ENCODE assay signal across 20 cellular contexts in genomic region chr10:97203220-97203619, GRCh38.
A peak's percentile ranks its signal among the peaks of the same experiment; 100 is the strongest.
DNase-seq lines count a peak whose midpoint lies in the region; FAIRE-seq lines count a peak whose summit lies in the region.
"Had no signal": no experiment of that assay in that cellular context is flagged by ENCODE, and none has a peak within 500 bp of the region (broad histone marks: within the 10 kb centered on the region; RNA-seq: fewer than 3 reads in every experiment).

No MANE protein-coding gene starts in this region.

- DNase-seq in activated effector memory CD4-positive, alpha-beta T cell treated with anti-CD3 and anti-CD28 coated beads, Interleukin-2, amount 50 U/mL, for 16 hours: peak; percentile 38
- no peak for DNase-seq in activated effector memory CD4-positive, alpha-beta T cell treated with Interleukin-2 at 50 U/mL for 16 hours
- DNase-seq in islet precursor cell: peak; percentile 5
- no peak for DNase-seq in urothelium cell line (ENCODE audit: low spot score)
- no peak for DNase-seq in SKM-1 treated with dmso at 0.1 percent for 144 hours (lab: John Stamatoyannopoulos, UW; ENCODE audit: unreplicated experiment)
- no peak for DNase-seq in NCI-H2171 (lab: John Stamatoyannopoulos, UW)
- DNase-seq: AML-193; BE2C; CD4-positive, alpha-beta T cell; CD8-positive, alpha-beta memory T cell; DMS 273 treated with DMSO at 0.1 percent for 48 hours; DMS79; EL; GDM1; HFFc6 had no signal

- peak; percentile 9 for FAIRE-seq in urothelium cell line (lab: Jason Lieb, UNC)
- FAIRE-seq: A204.1, D721Med, GM12878, GM19239, H54 had no signal

Comparison
In these comparisons a context has a peak if more than half of its experiments do, and no peak if none do; other contexts are left out.
1. DNase-seq: peak in activated effector memory CD4-positive, alpha-beta T cell treated with anti-CD3 and anti-CD28 coated beads, Interleukin-2, amount 50 U/mL, for 16 hours (single experiment) and islet precursor cell (single experiment); none in activated effector memory CD4-positive, alpha-beta T cell treated with Interleukin-2 at 50 U/mL for 16 hours (single experiment), urothelium cell line (single experiment), SKM-1 treated with dmso at 0.1 percent for 144 hours (single experiment) and NCI-H2171 (single experiment).